31 cellular contexts compared by ENCODE assay signal in the genomic region with DNA sequence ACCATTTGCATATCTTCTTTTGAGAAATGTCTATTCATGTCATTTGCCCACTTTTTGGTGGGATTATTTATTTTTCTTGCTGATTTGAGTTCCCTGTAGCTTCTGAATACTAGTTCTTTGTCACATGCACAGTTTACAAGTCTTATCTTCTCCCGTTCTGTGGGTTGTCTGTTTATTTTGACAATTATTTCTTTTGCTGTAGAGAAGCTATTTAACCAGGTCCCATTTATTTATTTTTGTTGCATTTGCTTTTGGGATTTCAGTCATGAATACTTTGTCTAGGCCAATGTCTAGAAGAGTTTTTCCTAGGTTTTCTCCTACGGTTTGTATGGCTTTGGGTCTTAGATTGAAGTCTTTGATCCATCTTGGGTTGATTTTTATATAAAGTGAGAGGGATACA. TPM values are rescaled to one million over a fixed set of nuclear protein-coding genes. Genes with fewer than 3 reads are reported as not detected.
"Had no signal": no experiment of that assay in that cellular context is flagged by ENCODE, and none has a peak within 500 bp of the region (broad histone marks: within the 10 kb centered on the region; RNA-seq: fewer than 3 reads in every experiment).

No MANE protein-coding gene starts in this region.

- H3K27ac ChIP-seq: hepatocyte, left lung, left ventricle myocardium inferior, lower lobe of right lung had no signal

- H2AFZ ChIP-seq: hepatocyte had no signal

- H3K9me3 ChIP-seq: left lung, left ventricle myocardium inferior, lower lobe of right lung, mucosa of descending colon had no signal

- H3K4me3 ChIP-seq: hepatocyte, left lung, left ventricle myocardium inferior, lower lobe of right lung, lung, mucosa of descending colon had no signal

- H3K36me3 ChIP-seq: left lung, left ventricle myocardium inferior had no signal

- H3K4me2 ChIP-seq: hepatocyte had no signal

- H3K27me3 ChIP-seq: hepatocyte, left lung had no signal

- ATAC-seq: left cardiac atrium; left colon; left lobe of liver; left lung; left ventricle myocardium superior; lower lobe of right lung; mucosa of descending colon; naive thymus-derived CD4-positive, alpha-beta T cell had no signal

- DNase-seq: hippocampal formation; hypothalamus; immature natural killer cell; islet precursor cell; kidney; kidney glomerular epithelial cell; left cardiac atrium; left colon; left lung; left ventricle myocardium inferior; left ventricle myocardium superior; lower lobe of right lung; mammary epithelial cell; mesenchymal stem cell; mesendoderm; midbrain; mucosa of descending colon; naive B cell; naive thymus-derived CD4-positive, alpha-beta T cell had no signal

RNA-seq across cellular contexts. Expression of a gene that starts 32.9 kb away (rescaled TPM):
- total RNA-seq: kidney; kidney epithelial cell; left colon; left lobe of liver; left lung; liver; lower leg skin; lower lobe of right lung; lung; lung microvascular endothelial cell; mesenteric fat pad; mesothelial cell of epicardium; mucosa of gallbladder; myocyte; naive thymus-derived CD4-positive, alpha-beta T cell had no signal
- polyA plus RNA-seq: keratinocyte, lung, mammary epithelial cell had no signal
